Comparison of ENCODE assay signal across 15 cellular contexts in the genomic region with DNA sequence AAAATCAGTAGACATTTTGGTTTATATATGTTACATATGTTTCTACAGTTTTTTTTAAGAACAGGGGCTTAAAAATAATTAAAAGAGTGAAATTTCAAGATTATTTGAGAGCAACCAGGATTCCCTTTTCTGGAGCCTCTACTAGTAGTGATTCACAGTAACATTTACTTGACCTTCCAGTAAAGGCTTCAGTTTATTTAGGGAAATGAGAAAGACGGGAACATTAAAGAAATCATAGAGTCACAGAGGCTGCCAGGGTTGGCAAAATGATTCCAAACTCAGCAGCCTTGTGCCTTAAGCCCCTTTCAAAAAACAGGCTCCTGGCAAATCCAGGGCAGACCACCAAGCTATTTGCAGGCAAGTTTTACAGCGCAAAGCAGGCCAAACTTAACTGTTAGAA.
DNase-seq lines count a peak whose midpoint lies in the region; ATAC-seq and TF ChIP-seq lines count a peak whose summit lies in the region.
"Had no signal": no experiment of that assay in that cellular context is flagged by ENCODE, and none has a peak within 500 bp of the region (broad histone marks: within the 10 kb centered on the region; RNA-seq: fewer than 3 reads in every experiment).

No MANE protein-coding gene starts in this region.

- no peak for ATAC-seq in lung (ENCODE audit: insufficient read depth, low FRiP score)
- ATAC-seq in HG02885 (IDR thresholded peaks at IDR 0.05; ENCODE audit: poor library complexity, unreplicated experiment), result no peak
- ATAC-seq: PC-3 had no signal

- no peak for TF ChIP-seq EP300 in stomach (IDR thresholded peaks at IDR 0.05)

- intact Hi-C loops in colonic mucosa (cut with DNase I), result no loop called here
- intact Hi-C loops in stomach (cut with DNase I; ENCODE audit: low total_unique reads), result no loop called here

- H3K27me3 ChIP-seq in colonic mucosa (no peaks in the 10 kb centered on the region), lung (ENCODE audit: control insufficient read depth, insufficient read depth) (no peaks in the 10 kb centered on the region), stomach (no peaks in the 10 kb centered on the region)
- H3K27me3 ChIP-seq: MG63 had no signal

- WGBS in lung, 2 donors, result 81 to 91% methylated on average over 2 of the region's 2 CpGs
- WGBS in stomach, 5 donors, result 55 to 77% (median 61%) methylated on average over 2 of the region's 2 CpGs

- H3K27ac ChIP-seq in colonic mucosa (peak overlapping the region; percentile 10), lung (ENCODE audit: low read depth in 1 of 2, low read length in 1 of 2) (peak overlapping the region; percentile 12 to 52), stomach (peak overlapping the region in 4 of 5 donors; percentile 27 to 74 (median 54))

- H3K4me3 ChIP-seq in colonic mucosa (no peak overlapping the region), lung (no peak overlapping the region), stomach (no peak overlapping the region)
- H3K4me3 ChIP-seq: MG63 had no signal

- H3K9ac ChIP-seq in colonic mucosa (ENCODE audit: low read depth in 2 of 2, low read length in 2 of 2), result no peak overlapping the region

- TF ChIP-seq POLR2A in stomach (IDR thresholded peaks at IDR 0.05), result no peak

- peak; percentile 50 for DNase-seq in NCI-H526 treated with DMSO at 0.1 percent for 48 hours (lab: John Stamatoyannopoulos, UW)
- DNase-seq in colonic mucosa, result no peak
- no peak for DNase-seq in lung (ENCODE audit: low spot score)
- DNase-seq in stomach, result no peak
- no peak for DNase-seq in HT-29 (ENCODE audit: low spot score)
- no peak for DNase-seq in activated T-cell treated with anti-CD3 and anti-CD28 coated beads, Interleukin-2, amount 50 U/mL, for 48 hours
- DNase-seq: CD4-positive, alpha-beta memory T cell; DMS79 treated with DMSO at 0.1 percent for 48 hours; MG63; NCI-H1105; NCI-H1694 treated with DMSO at 0.1 percent for 48 hours; NCI-H345; NCI-H748 treated with DMSO at 0.1 percent for 48 hours; PC-3 had no signal

- H3K9me3 ChIP-seq in colonic mucosa (no peaks in the 10 kb centered on the region), lung (ENCODE audit: control insufficient read depth in 2 of 2, insufficient read depth in 1 of 2, low read length in 1 of 2) (no peaks in the 10 kb centered on the region), stomach (no peaks in the 10 kb centered on the region)
- H3K9me3 ChIP-seq: MG63 had no signal

- H3K36me3 ChIP-seq in colonic mucosa (no peaks in the 10 kb centered on the region), lung (ENCODE audit: control insufficient read depth in 2 of 2, insufficient read depth in 2 of 2, low read length in 2 of 2) (no peaks in the 10 kb centered on the region), stomach (no peaks in the 10 kb centered on the region)
- H3K36me3 ChIP-seq: MG63 had no signal

- no peaks in the 10 kb centered on the region for H3K4me1 ChIP-seq in colonic mucosa
- peaks cover 0 to 8% of the 10 kb centered on the region in 2 donors for H3K4me1 ChIP-seq in lung (ENCODE audit: control insufficient read depth in 2 of 2, insufficient read depth in 2 of 2, low read length in 2 of 2)
- peaks cover 0 to 29% (median 10%) of the 10 kb centered on the region in 4 donors for H3K4me1 ChIP-seq in stomach

- TF ChIP-seq CTCF in colonic mucosa (IDR thresholded peaks at IDR 0.05) (no peak), lung (IDR thresholded peaks at IDR 0.05; ENCODE audit: control extremely low read depth, extremely low read depth) (no peak), stomach (IDR thresholded peaks at IDR 0.05) (no peak)
